ENCODE assay signal across 28 cellular contexts in genomic region chr20:56693217-56693616, GRCh38.
"Had no signal": no experiment of that assay in that cellular context is flagged by ENCODE, and none has a peak within 500 bp of the region (broad histone marks: within the 10 kb centered on the region; RNA-seq: fewer than 3 reads in every experiment).

No MANE protein-coding gene starts in this region.

- H3K4me3 ChIP-seq: ovary, psoas muscle, skin epidermis, smooth muscle cell, spleen, suprapubic skin, testis, tibial artery, transverse colon, upper lobe of right lung, uterus had no signal

- H3K4me1 ChIP-seq: parathyroid adenoma, psoas muscle, spleen, testis, transverse colon, upper lobe of right lung, uterus had no signal

- H3K27ac ChIP-seq: ovary, parathyroid adenoma, psoas muscle, skin epidermis, spleen, suprapubic skin, testis, tibial artery, transverse colon, upper lobe of right lung, uterus had no signal

- DNase-seq: naive thymus-derived CD8-positive, alpha-beta T cell; nephron progenitor cell; occipital lobe; ovary; psoas muscle; right cardiac atrium; spleen; stimulated activated CD4-positive, alpha-beta T cell treated with anti-CD3 and anti-CD28 coated beads, Interleukin-12 subunit alpha, Interleukin-12 subunit beta, amount 100 ng/mL, for 4 hours; stimulated activated CD4-positive, alpha-beta T cell treated with anti-CD3 and anti-CD28 coated beads, Interleukin-1b, Interleukin-23, amount 100 ng/mL, for 48 hours; stimulated activated CD4-positive, alpha-beta T cell treated with anti-CD3 and anti-CD28 coated beads, Interleukin-4, amount 100 ng/mL, for 1 hour; stimulated activated CD4-positive, alpha-beta T cell treated with anti-CD3 and anti-CD28 coated beads, Interleukin-4, amount 100 ng/mL, for 4 hours; stimulated activated CD8-positive, alpha-beta memory T cell treated with anti-CD3 and anti-CD28 coated beads, Interleukin-4, amount 100 ng/mL, for 48 hours; stimulated activated naive CD4-positive, alpha-beta T cell; stimulated activated naive CD8-positive, alpha-beta T cell treated with anti-CD3 and anti-CD28 coated beads, Interleukin-15, amount 100 ng/mL, for 72 hours; stimulated activated naive CD8-positive, alpha-beta T cell treated with anti-CD3 and anti-CD28 coated beads, Interleukin-15, Interleukin-2, amounts not matched to agents 100 U/mL and 50 U/mL, for 24 hours; substantia nigra; testis; tibial artery; transverse colon; upper lobe of right lung; uterus had no signal

- ATAC-seq: naive thymus-derived CD8-positive, alpha-beta T cell; natural killer cell treated with Interleukin-12 subunit alpha and Interleukin-12 subunit beta and Interleukin-15 and Interleukin-18, amount 100 ng/mL, for 72 hours; psoas muscle; right cardiac atrium; sciatic nerve; stimulated activated memory B cell treated with anti-CD40 and anti-IgM and Interleukin-4, amounts not matched to agents 10 μg/mL and 1 μg/mL and 100 μg/mL, for 72 hours; stimulated activated naive CD8-positive, alpha-beta T cell treated with anti-CD3 and anti-CD28 coated beads, Interleukin-15, amount 100 ng/mL, for 72 hours; stimulated activated naive CD8-positive, alpha-beta T cell treated with anti-CD3 and anti-CD28 coated beads, Interleukin-15, Interleukin-2, amounts not matched to agents 100 U/mL and 50 U/mL, for 24 hours; upper lobe of right lung had no signal

- H3K4me2 ChIP-seq: smooth muscle cell had no signal

- H3K36me3 ChIP-seq: ovary, spleen, suprapubic skin, tibial artery, transverse colon, upper lobe of right lung, uterus had no signal

- H3K27me3 ChIP-seq: ovary, testis, transverse colon, upper lobe of right lung, uterus had no signal

- H3K9ac ChIP-seq: parathyroid adenoma had no signal

- H3K9me3 ChIP-seq: ovary, psoas muscle, spleen, suprapubic skin, testis, tibial artery, transverse colon, upper lobe of right lung, uterus had no signal

- H3K79me2 ChIP-seq: parathyroid adenoma had no signal

- H2AFZ ChIP-seq: parathyroid adenoma had no signal
